1 cellular context compared by ENCODE assay signal in the genomic region with DNA sequence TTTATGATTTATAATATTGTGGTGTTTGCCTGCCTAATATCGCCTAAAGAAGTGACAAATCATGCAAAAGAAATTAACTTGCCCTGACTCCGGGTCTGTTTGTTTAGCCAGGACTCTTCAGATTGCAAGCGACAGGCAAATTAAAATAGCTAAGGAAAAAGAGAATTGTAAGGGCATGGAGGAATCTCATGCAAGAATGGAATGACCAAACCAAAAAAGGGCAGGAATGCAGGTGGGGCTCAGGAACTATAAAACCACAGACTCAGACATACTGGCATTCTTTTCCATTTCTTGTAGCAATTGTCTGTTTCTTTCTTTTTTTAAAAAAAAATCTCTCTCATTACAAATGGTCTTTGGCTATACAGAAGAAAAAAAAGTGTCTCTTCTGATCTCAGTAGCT.
TF ChIP-seq lines count a peak whose summit lies in the region.

No MANE protein-coding gene starts in this region.

TF ChIP-seq in SK-N-SH treated with all-trans-retinoic acid at 6 μM for 48 hours, 23 proteins besides CTCF, POLR2A, EP300 and RAD21 (continued from another document):
- TF ChIP-seq, protein P1, sequence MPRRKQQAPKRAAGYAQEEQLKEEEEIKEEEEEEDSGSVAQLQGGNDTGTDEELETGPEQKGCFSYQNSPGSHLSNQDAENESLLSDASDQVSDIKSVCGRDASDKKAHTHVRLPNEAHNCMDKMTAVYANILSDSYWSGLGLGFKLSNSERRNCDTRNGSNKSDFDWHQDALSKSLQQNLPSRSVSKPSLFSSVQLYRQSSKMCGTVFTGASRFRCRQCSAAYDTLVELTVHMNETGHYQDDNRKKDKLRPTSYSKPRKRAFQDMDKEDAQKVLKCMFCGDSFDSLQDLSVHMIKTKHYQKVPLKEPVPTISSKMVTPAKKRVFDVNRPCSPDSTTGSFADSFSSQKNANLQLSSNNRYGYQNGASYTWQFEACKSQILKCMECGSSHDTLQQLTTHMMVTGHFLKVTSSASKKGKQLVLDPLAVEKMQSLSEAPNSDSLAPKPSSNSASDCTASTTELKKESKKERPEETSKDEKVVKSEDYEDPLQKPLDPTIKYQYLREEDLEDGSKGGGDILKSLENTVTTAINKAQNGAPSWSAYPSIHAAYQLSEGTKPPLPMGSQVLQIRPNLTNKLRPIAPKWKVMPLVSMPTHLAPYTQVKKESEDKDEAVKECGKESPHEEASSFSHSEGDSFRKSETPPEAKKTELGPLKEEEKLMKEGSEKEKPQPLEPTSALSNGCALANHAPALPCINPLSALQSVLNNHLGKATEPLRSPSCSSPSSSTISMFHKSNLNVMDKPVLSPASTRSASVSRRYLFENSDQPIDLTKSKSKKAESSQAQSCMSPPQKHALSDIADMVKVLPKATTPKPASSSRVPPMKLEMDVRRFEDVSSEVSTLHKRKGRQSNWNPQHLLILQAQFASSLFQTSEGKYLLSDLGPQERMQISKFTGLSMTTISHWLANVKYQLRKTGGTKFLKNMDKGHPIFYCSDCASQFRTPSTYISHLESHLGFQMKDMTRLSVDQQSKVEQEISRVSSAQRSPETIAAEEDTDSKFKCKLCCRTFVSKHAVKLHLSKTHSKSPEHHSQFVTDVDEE (CRISPR knock-in tag; IDR thresholded peaks at IDR 0.05): no peak
- TF ChIP-seq ISL1 (CRISPR knock-in tag; IDR thresholded peaks at IDR 0.05): no peak
- no peak for TF ChIP-seq TCF4 (CRISPR knock-in tag; IDR thresholded peaks at IDR 0.05; ENCODE audit: borderline replicate concordance)
- TF ChIP-seq ESRRG (CRISPR knock-in tag; IDR thresholded peaks at IDR 0.05): no peak
- TF ChIP-seq BACH2 (CRISPR knock-in tag; IDR thresholded peaks at IDR 0.05; ENCODE audit: borderline replicate concordance): no peak
- no peak for TF ChIP-seq ARNTL (CRISPR knock-in tag; IDR thresholded peaks at IDR 0.05; ENCODE audit: borderline replicate concordance, low read depth)
- no peak for TF ChIP-seq ZNF70 (CRISPR knock-in tag; IDR thresholded peaks at IDR 0.05)
